Comparison of ENCODE assay signal across 23 cellular contexts in genomic region chr14:22593189-22593588, GRCh38. TPM values are rescaled to one million over a fixed set of nuclear protein-coding genes. Genes with fewer than 3 reads are reported as not detected.
DNase-seq lines count a peak whose midpoint lies in the region; ATAC-seq and TF ChIP-seq lines count a peak whose summit lies in the region.
"Had no signal": no experiment of that assay in that cellular context is flagged by ENCODE, and none has a peak within 500 bp of the region (broad histone marks: within the 10 kb centered on the region; RNA-seq: fewer than 3 reads in every experiment).

No MANE protein-coding gene starts in this region.

- no peaks in the 10 kb centered on the region for H3K9me3 Mint-ChIP-seq in activated naive CD4-positive, alpha-beta T cell treated with anti-CD3 and anti-CD28 coated beads, Interleukin-2, amount 50 U/mL, for 24 hours
- no peaks in the 10 kb centered on the region for H3K9me3 Mint-ChIP-seq in progenitor cell of endocrine pancreas (ENCODE audit: low read depth)

- H3K27ac Mint-ChIP-seq in activated naive CD4-positive, alpha-beta T cell treated with anti-CD3 and anti-CD28 coated beads, Interleukin-2, amount 50 U/mL, for 24 hours = peak overlapping the region; percentile 47
- peak overlapping the region; percentile 34 for H3K27ac Mint-ChIP-seq in progenitor cell of endocrine pancreas
- H3K27ac Mint-ChIP-seq: B cell had no signal

- TF ChIP-seq CTCF in OCI-LY7 (conservative IDR thresholded peaks at IDR 0.05; ENCODE audit: low read length) = no peak
- no peak for TF ChIP-seq CTCF in progenitor cell of endocrine pancreas (IDR thresholded peaks at IDR 0.05; ENCODE audit: unreplicated experiment)
- no peak for TF ChIP-seq CTCF in omental fat pad (IDR thresholded peaks at IDR 0.05)

- no peak overlapping the region for H3K4me3 Mint-ChIP-seq in activated naive CD4-positive, alpha-beta T cell treated with anti-CD3 and anti-CD28 coated beads, Interleukin-2, amount 50 U/mL, for 24 hours
- no peak overlapping the region for H3K4me3 Mint-ChIP-seq in progenitor cell of endocrine pancreas (ENCODE audit: low read depth)
- H3K4me3 Mint-ChIP-seq: B cell, CD14-positive monocyte had no signal

- 0 out of 2 replicates have a peak overlapping the region, but pooled peaks have one; percentile 3 for H2AFZ ChIP-seq in OCI-LY7 (ENCODE audit: low read length)

- intact Hi-C loops in OCI-LY7 (cut with micrococcal nuclease; ENCODE audit: unreplicated experiment) = no loop called here

- no peaks in the 10 kb centered on the region for H3K36me3 Mint-ChIP-seq in activated naive CD4-positive, alpha-beta T cell treated with anti-CD3 and anti-CD28 coated beads, Interleukin-2, amount 50 U/mL, for 24 hours
- H3K36me3 Mint-ChIP-seq in progenitor cell of endocrine pancreas (ENCODE audit: insufficient read depth) = no peaks in the 10 kb centered on the region
- H3K36me3 Mint-ChIP-seq: CD14-positive monocyte had no signal

- peaks cover 31% of the 10 kb centered on the region for H3K4me1 ChIP-seq in OCI-LY7 (ENCODE audit: insufficient read depth, low read length, poor library complexity, severe bottlenecking)
- peaks cover 8% of the 10 kb centered on the region for H3K4me1 ChIP-seq in iPS-15b (ENCODE audit: control insufficient read depth, insufficient read depth, low read length)

- H3K36me3 ChIP-seq in OCI-LY7 (ENCODE audit: insufficient read depth, low read length) (no peaks in the 10 kb centered on the region), iPS-15b (ENCODE audit: control insufficient read depth, insufficient read depth, low read length) (no peaks in the 10 kb centered on the region)
- H3K36me3 ChIP-seq: MG63 had no signal

- BruUV-seq in OCI-LY7 (replicated peaks; lab: Mats Ljungman, UMichigan) = no TSS peak

- no peak overlapping the region for H3K27ac ChIP-seq in OCI-LY7 (ENCODE audit: low read depth, low read length, poor library complexity, severe bottlenecking)

- ATAC-seq in omental fat pad (ENCODE audit: low FRiP score) = no peak
- ATAC-seq: A549, Panc1 had no signal

- no peak overlapping the region for H3K4me2 ChIP-seq in OCI-LY7 (ENCODE audit: low read length)
- H3K4me2 ChIP-seq: A549 had no signal

- peak overlapping the region; percentile 3 for H3K9ac ChIP-seq in iPS-15b (ENCODE audit: low read depth, low read length)

- POLR2A ChIA-PET in OCI-LY7 (lab: Charles Lee) = interaction anchor here (0.5 to 1.1 kb wide), 5 partner anchors 8 to 1012 kb away, joined by 3 to 4 read pairs (median 3); no protein-coding TSS in a partner anchor

- no peaks in the 10 kb centered on the region for H3K27me3 Mint-ChIP-seq in activated naive CD4-positive, alpha-beta T cell treated with anti-CD3 and anti-CD28 coated beads, Interleukin-2, amount 50 U/mL, for 24 hours
- peaks cover 8% of the 10 kb centered on the region for H3K27me3 Mint-ChIP-seq in progenitor cell of endocrine pancreas

- CTCF ChIA-PET in OCI-LY7 (lab: Charles Lee; ENCODE audit: unreplicated experiment) = no interaction called here

- H4K20me1 ChIP-seq in OCI-LY7 (ENCODE audit: insufficient read depth, low read length) = no peaks in the 10 kb centered on the region

- H3K9me3 ChIP-seq in OCI-LY7 (ENCODE audit: low read length) (no peaks in the 10 kb centered on the region), iPS-15b (ENCODE audit: control insufficient read depth, insufficient read depth, low read length) (no peaks in the 10 kb centered on the region)
- H3K9me3 ChIP-seq: A549, MG63 had no signal

- H3K4me3 ChIP-seq in OCI-LY7 (ENCODE audit: low read depth, low read length, poor library complexity, severe bottlenecking) (no peak overlapping the region), iPS-15b (ENCODE audit: low read depth, low read length) (no peak overlapping the region)
- H3K4me3 ChIP-seq: A549, MG63 had no signal

- no peaks in the 10 kb centered on the region for H3K27me3 ChIP-seq in iPS-15b (ENCODE audit: control insufficient read depth, insufficient read depth, low read length)
- H3K27me3 ChIP-seq: MG63 had no signal

- DNase-seq in activated naive CD4-positive, alpha-beta T cell treated with Interleukin-2 at 50 U/mL for 16 hours = no peak
- DNase-seq in OCI-LY7 (ENCODE audit: low spot score) = no peak
- no peak for DNase-seq in progenitor cell of endocrine pancreas (ENCODE audit: low spot score, unreplicated experiment)
- DNase-seq in NCI-H1092 treated with DMSO at 0.1 percent for 48 hours (lab: John Stamatoyannopoulos, UW) = no peak
- no peak for DNase-seq in omental fat pad (ENCODE audit: low spot score)
- no peak for DNase-seq in NCI-H1694 treated with DMSO at 0.1 percent for 48 hours (lab: John Stamatoyannopoulos, UW)
- DNase-seq: EL; GF-D8; MG63; NCI-H1436; NCI-H1930; NCI-H2227 treated with DMSO at 0.1 percent for 48 hours; NCI-H510A treated with DMSO at 0.1 percent for 48 hours; NCI-H774; NK-92 treated with Interleukin-12 subunit alpha and Interleukin-12 subunit beta, amount 100 ng/mL, for 24 hours; SIG-M5 had no signal

- H3K4me1 Mint-ChIP-seq in activated naive CD4-positive, alpha-beta T cell treated with anti-CD3 and anti-CD28 coated beads, Interleukin-2, amount 50 U/mL, for 24 hours = peaks cover 42% of the 10 kb centered on the region
- H3K4me1 Mint-ChIP-seq in progenitor cell of endocrine pancreas (ENCODE audit: low read depth) = peaks cover 16% of the 10 kb centered on the region

- no peaks in the 10 kb centered on the region for H3K9me2 ChIP-seq in OCI-LY7 (ENCODE audit: insufficient read depth, low read length)

- peaks cover 7% of the 10 kb centered on the region for H3K79me2 ChIP-seq in OCI-LY7 (ENCODE audit: insufficient read depth, low read depth, low read length)

RNA-seq across cellular contexts. Expression of gene DAD1, which starts 4.2 kb away (rescaled TPM):
- 88.6 and 154 TPM in 2 replicates for total RNA-seq in OCI-LY7 (2014; rRNA removed; shearing (Covaris generic))
- total RNA-seq in OCI-LY7 (2022) (115 and 117 TPM in 2 replicates), progenitor cell of endocrine pancreas (149 and 150 TPM in 2 replicates), omental fat pad (100 to 1,000 TPM; 156 to 272 (median 244) TPM)

RNA-seq across cellular contexts. Expression of gene ABHD4, which starts 4.9 kb away (rescaled TPM):
- total RNA-seq in OCI-LY7 (2014; rRNA removed; shearing (Covaris generic)) = 5.6 and 6.6 TPM in 2 replicates
- 15.1 and 15.6 TPM in 2 replicates for total RNA-seq in OCI-LY7 (2022)
- total RNA-seq in progenitor cell of endocrine pancreas = 25.6 and 30.5 TPM in 2 replicates
- total RNA-seq in omental fat pad = 10 to 100 TPM; 14.9 to 33.5 (median 21.1) TPM

RNA-seq across cellular contexts. Expression of gene OR6J1, which starts 51.0 kb away (rescaled TPM):
- not detected in 2 replicates for total RNA-seq in OCI-LY7 (2014; rRNA removed; shearing (Covaris generic))
- total RNA-seq in OCI-LY7 (2022) (not detected in 2 replicates), progenitor cell of endocrine pancreas (not detected in 2 replicates), omental fat pad (not detected)
- total RNA-seq: B cell, LHCN-M2 had no signal
